Comparison of ENCODE assay signal across 35 cellular contexts in the genomic region with DNA sequence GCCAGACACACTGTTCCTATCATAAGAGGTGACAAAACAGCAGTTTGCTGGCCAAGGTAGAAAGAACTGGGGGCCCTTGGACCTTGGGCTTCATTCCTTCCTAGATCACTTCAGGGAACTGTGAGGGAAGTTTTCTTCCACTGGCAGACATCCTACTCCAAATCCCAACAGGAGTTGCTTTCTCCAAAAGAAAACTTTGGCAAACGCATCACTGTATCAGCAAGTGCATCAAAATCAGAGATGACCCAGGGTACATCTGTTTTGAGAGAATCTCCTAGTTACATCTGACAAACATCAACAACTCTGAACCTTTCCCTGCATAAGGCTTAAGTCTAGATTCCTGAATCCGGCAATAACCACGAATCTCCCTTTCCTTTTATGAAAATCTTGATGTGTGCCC.
"Had no signal": no experiment of that assay in that cellular context is flagged by ENCODE, and none has a peak within 500 bp of the region (broad histone marks: within the 10 kb centered on the region; RNA-seq: fewer than 3 reads in every experiment).

No MANE protein-coding gene starts in this region.

- H3K4me3 Mint-ChIP-seq: activated B cell treated with CpG ODN at 0.5 μM for 24 hours; activated CD4-positive, alpha-beta memory T cell treated with anti-CD3 and anti-CD28 coated beads for 36 hours; activated CD4-positive, alpha-beta T cell treated with anti-CD3 and anti-CD28 coated beads, Interleukin-2, amount 10 ng/mL, durations not matched to agents 24 days and 14 days; activated CD8-positive, alpha-beta T cell treated with anti-CD3 and anti-CD28 coated beads for 36 hours; activated naive CD4-positive, alpha-beta T cell treated with anti-CD3 and anti-CD28 coated beads for 36 hours; activated naive CD8-positive, alpha-beta T cell treated with anti-CD3 and anti-CD28 coated beads for 36 hours; activated T-cell treated with anti-CD3 and anti-CD28 coated beads, Interleukin-2, amount 50 U/mL, for 4 hours; activated T-cell treated with anti-CD3 and anti-CD28 coated beads, Interleukin-2, amount 50 U/mL, for 72 hours; activated T-helper 1 cell treated with anti-CD3 and anti-CD28 coated beads, Interleukin-12 subunit alpha, Interleukin-12 subunit beta, Interleukin-2, Interleukin-4 antibody, amounts not matched to agents 30 ng/mL and 10 ng/mL and 1 ng/mL, durations not matched to agents 14 hours and 24 hours and 36 hours; activated T-helper 17 cell treated with anti-CD3 and anti-CD28 coated beads, Interleukin-2, amount 50 U/mL, for 72 hours; T-helper 1 cell treated with Interleukin-12 subunit alpha and Interleukin-12 subunit beta and Interleukin-4 antibody, amounts not matched to agents 30 μg/mL and 1 μg/mL, for 36 hours; T-helper 2 cell treated with Interferon-gamma antibody and Interleukin-4, amounts not matched to agents 5 μg/mL and 100 μg/mL, for 36 hours had no signal

- DNase-seq: activated B cell treated with CpG ODN at 0.5 μM for 24 hours; activated CD4-positive, alpha-beta memory T cell treated with anti-CD3 and anti-CD28 coated beads for 36 hours; activated CD4-positive, alpha-beta T cell treated with anti-CD3 and anti-CD28 coated beads for 4 hours; activated CD4-positive, alpha-beta T cell treated with anti-CD3 and anti-CD28 coated beads, Interleukin-2, amount 10 ng/mL, durations not matched to agents 24 days and 14 days; activated CD4-positive, alpha-beta T cell treated with anti-CD3 and anti-CD28 coated beads, Interleukin-2, amount 50 U/mL, for 1 hour; activated CD4-positive, alpha-beta T cell treated with anti-CD3 and anti-CD28 coated beads, Interleukin-2, amount 50 U/mL, for 4 hours; activated CD4-positive, CD25-positive, alpha-beta regulatory T cell treated with anti-CD3 and anti-CD28 coated beads, Interleukin-2, amount 50 U/mL, for 72 hours; activated CD8-positive, alpha-beta memory T cell treated with anti-CD3 and anti-CD28 coated beads, Interleukin-2, amount 50 U/mL, for 4 hours; activated CD8-positive, alpha-beta T cell treated with anti-CD3 and anti-CD28 coated beads for 36 hours; activated effector memory CD4-positive, alpha-beta T cell treated with anti-CD3 and anti-CD28 coated beads, Interleukin-2, amount 50 U/mL, for 16 hours; activated gamma-delta T cell treated with Interleukin-2 at 50 U/mL for 16 hours; activated naive CD4-positive, alpha-beta T cell; activated naive CD4-positive, alpha-beta T cell treated with anti-CD3 and anti-CD28 coated beads for 36 hours; activated naive CD4-positive, alpha-beta T cell treated with anti-CD3 and anti-CD28 coated beads, Interleukin-2, amount 50 U/mL, for 16 hours; activated naive CD8-positive, alpha-beta T cell treated with anti-CD3 and anti-CD28 coated beads for 36 hours; activated T-cell treated with anti-CD3 and anti-CD28 coated beads for 4 hours; activated T-cell treated with anti-CD3 and anti-CD28 coated beads, Interleukin-2, amount 50 U/mL, for 1 hour; activated T-cell treated with anti-CD3 and anti-CD28 coated beads, Interleukin-2, amount 50 U/mL, for 4 hours; activated T-cell treated with anti-CD3 and anti-CD28 coated beads, Interleukin-2, amount 50 U/mL, for 72 hours; adrenal gland; amniotic stem cell; aorta; body of pancreas; brain microvascular endothelial cell; central memory CD4-positive, alpha-beta T cell; T-helper 1 cell; T-helper 2 cell; T-helper 9 cell had no signal

- H3K36me3 Mint-ChIP-seq: activated CD4-positive, alpha-beta memory T cell treated with anti-CD3 and anti-CD28 coated beads for 36 hours; activated naive CD4-positive, alpha-beta T cell treated with anti-CD3 and anti-CD28 coated beads, Interleukin-2, amount 50 U/mL, for 72 hours; activated naive CD8-positive, alpha-beta T cell treated with anti-CD3 and anti-CD28 coated beads for 36 hours had no signal

- H3K36me3 ChIP-seq: adrenal gland, brain microvascular endothelial cell, breast epithelium had no signal

- H3K4me1 ChIP-seq: adrenal gland, body of pancreas, breast epithelium had no signal

- H3K27me3 Mint-ChIP-seq: activated B cell treated with CpG ODN at 0.5 μM for 24 hours; activated naive CD8-positive, alpha-beta T cell treated with anti-CD3 and anti-CD28 coated beads for 36 hours had no signal

- H3K27ac Mint-ChIP-seq: activated B cell treated with CpG ODN at 0.5 μM for 24 hours; activated CD4-positive, alpha-beta memory T cell treated with anti-CD3 and anti-CD28 coated beads for 36 hours; activated CD4-positive, alpha-beta T cell treated with anti-CD3 and anti-CD28 coated beads, Interleukin-2, amount 10 ng/mL, durations not matched to agents 24 days and 14 days; activated CD8-positive, alpha-beta T cell treated with anti-CD3 and anti-CD28 coated beads for 36 hours; activated naive CD4-positive, alpha-beta T cell treated with anti-CD3 and anti-CD28 coated beads for 36 hours; activated naive CD4-positive, alpha-beta T cell treated with anti-CD3 and anti-CD28 coated beads, Interleukin-2, amount 50 U/mL, for 72 hours; activated naive CD8-positive, alpha-beta T cell treated with anti-CD3 and anti-CD28 coated beads for 36 hours; activated T-cell treated with anti-CD3 and anti-CD28 coated beads, Interleukin-2, amount 50 U/mL, for 72 hours; activated T-helper 1 cell treated with anti-CD3 and anti-CD28 coated beads, Interleukin-12 subunit alpha, Interleukin-12 subunit beta, Interleukin-2, Interleukin-4 antibody, amounts not matched to agents 30 ng/mL and 10 ng/mL and 1 ng/mL, durations not matched to agents 14 hours and 24 hours and 36 hours; activated T-helper 17 cell treated with anti-CD3 and anti-CD28 coated beads, Interleukin-2, amount 50 U/mL, for 72 hours; T-helper 1 cell treated with Interleukin-12 subunit alpha and Interleukin-12 subunit beta and Interleukin-4 antibody, amounts not matched to agents 30 μg/mL and 1 μg/mL, for 36 hours; T-helper 2 cell treated with Interferon-gamma antibody and Interleukin-4, amounts not matched to agents 5 μg/mL and 100 μg/mL, for 36 hours had no signal

- H3K9me3 ChIP-seq: adrenal gland, body of pancreas, breast epithelium had no signal

- H3K4me3 ChIP-seq: adrenal gland, body of pancreas, breast epithelium had no signal

- ATAC-seq: activated CD8-positive, alpha-beta T cell treated with anti-CD3 and anti-CD28 coated beads for 36 hours; activated naive CD4-positive, alpha-beta T cell treated with anti-CD3 and anti-CD28 coated beads, Interleukin-2, amount 50 U/mL, for 72 hours; activated T-cell treated with anti-CD3 and anti-CD28 coated beads, Interleukin-2, amount 50 U/mL, for 4 hours; activated T-cell treated with anti-CD3 and anti-CD28 coated beads, Interleukin-2, amount 50 U/mL, for 72 hours; activated T-helper 17 cell treated with anti-CD3 and anti-CD28 coated beads, Interleukin-2, amount 50 U/mL, for 72 hours; body of pancreas had no signal

- H3K4me1 Mint-ChIP-seq: activated B cell treated with CpG ODN at 0.5 μM for 24 hours; activated CD4-positive, alpha-beta T cell treated with anti-CD3 and anti-CD28 coated beads, Interleukin-2, amount 10 ng/mL, durations not matched to agents 24 days and 14 days; activated naive CD8-positive, alpha-beta T cell treated with anti-CD3 and anti-CD28 coated beads for 36 hours; activated T-helper 17 cell treated with anti-CD3 and anti-CD28 coated beads, Interleukin-2, amount 50 U/mL, for 72 hours had no signal

- H3K27me3 ChIP-seq: adrenal gland, body of pancreas, brain microvascular endothelial cell, breast epithelium had no signal

- H3K27ac ChIP-seq: adrenal gland, body of pancreas, brain microvascular endothelial cell, VCaP had no signal

- H3K9me3 Mint-ChIP-seq: activated B cell treated with CpG ODN at 0.5 μM for 24 hours; activated CD4-positive, alpha-beta memory T cell treated with anti-CD3 and anti-CD28 coated beads for 36 hours; activated CD4-positive, alpha-beta T cell treated with anti-CD3 and anti-CD28 coated beads, Interleukin-2, amount 10 ng/mL, durations not matched to agents 24 days and 14 days; activated CD8-positive, alpha-beta T cell treated with anti-CD3 and anti-CD28 coated beads for 36 hours; activated naive CD4-positive, alpha-beta T cell treated with anti-CD3 and anti-CD28 coated beads for 36 hours; activated naive CD8-positive, alpha-beta T cell treated with anti-CD3 and anti-CD28 coated beads for 36 hours; activated T-cell treated with anti-CD3 and anti-CD28 coated beads, Interleukin-2, amount 50 U/mL, for 4 hours; activated T-cell treated with anti-CD3 and anti-CD28 coated beads, Interleukin-2, amount 50 U/mL, for 72 hours; activated T-helper 1 cell treated with anti-CD3 and anti-CD28 coated beads, Interleukin-12 subunit alpha, Interleukin-12 subunit beta, Interleukin-2, Interleukin-4 antibody, amounts not matched to agents 30 ng/mL and 10 ng/mL and 1 ng/mL, durations not matched to agents 14 hours and 24 hours and 36 hours; activated T-helper 17 cell treated with anti-CD3 and anti-CD28 coated beads, Interleukin-2, amount 50 U/mL, for 72 hours; T-helper 1 cell treated with Interleukin-12 subunit alpha and Interleukin-12 subunit beta and Interleukin-4 antibody, amounts not matched to agents 30 μg/mL and 1 μg/mL, for 36 hours; T-helper 2 cell treated with Interferon-gamma antibody and Interleukin-4, amounts not matched to agents 5 μg/mL and 100 μg/mL, for 36 hours had no signal
